Comparison of ENCODE assay signal across 12 cellular contexts in genomic region chr18:56245856-56246575, GRCh38.
DNase-seq lines count a peak whose midpoint lies in the region; TF ChIP-seq lines count a peak whose summit lies in the region.
"Had no signal": no experiment of that assay in that cellular context is flagged by ENCODE, and none has a peak within 500 bp of the region (broad histone marks: within the 10 kb centered on the region; RNA-seq: fewer than 3 reads in every experiment).

No MANE protein-coding gene starts in this region.

- peak overlapping the region; percentile 20; the same call in 1 of the 2 replicates for H3K9ac ChIP-seq in GM23248

- peaks cover 13% of the 10 kb centered on the region for H3K4me1 ChIP-seq in GM23248 (ENCODE audit: insufficient read depth)

- no peaks in the 10 kb centered on the region for H3K79me2 ChIP-seq in GM23248 (ENCODE audit: insufficient read depth)

- H3K36me3 ChIP-seq in GM23248 (ENCODE audit: low read depth): no peaks in the 10 kb centered on the region
- H3K36me3 ChIP-seq: sigmoid colon had no signal

- DNase-seq in GM23248 (peak; percentile 68), hepatic stellate cell (ENCODE audit: low spot score) (peak; percentile 5), stromal cell of bone marrow (ENCODE audit: low read depth) (peak; percentile 40), COR-L47 (lab: John Stamatoyannopoulos, UW) (no peak), GM20000 (ENCODE audit: low spot score) (no peak), ureter (ENCODE audit: low spot score) (no peak)
- DNase-seq: activated CD8-positive, alpha-beta memory T cell treated with anti-CD3 and anti-CD28 coated beads, Interleukin-2, amount 50 U/mL, for 48 hours; activated naive CD8-positive, alpha-beta T cell treated with anti-CD3 and anti-CD28 coated beads, Interleukin-2, amount 50 U/mL, for 24 hours; NCI-H1436; NCI-H82; sigmoid colon had no signal

- WGBS in GM23248 (ENCODE audit: low coverage in 1 of 2, low lambda C conversion rate in 2 of 2, missing lambda C conversion rate in 2 of 2), 2 experiments: 4 to 5% methylated on average over 5 of the region's 5 CpGs

- H3K4me3 ChIP-seq in GM23248: peak overlapping the region; percentile 11
- H3K4me3 ChIP-seq: sigmoid colon had no signal

- H3K4me2 ChIP-seq in GM23248 (ENCODE audit: unreplicated experiment): peak overlapping the region; percentile 46

- H3K27ac ChIP-seq in GM23248 (peak overlapping the region; percentile 46), VCaP (peak overlapping the region; percentile 4; the same call in 1 of the 2 replicates)

- H3F3A ChIP-seq in GM23248 (ENCODE audit: insufficient read depth): 0 out of 2 replicates have a peak, but pooled peaks cover 12% of the 10 kb centered on the region

- no peaks in the 10 kb centered on the region for H3K27me3 ChIP-seq in GM23248 (replicated peaks; ENCODE audit: insufficient read depth)
- H3K27me3 ChIP-seq: sigmoid colon had no signal

- peak overlapping the region; percentile 19; the same call in 1 of the 2 replicates for H2AFZ ChIP-seq in GM23248

- H4K20me1 ChIP-seq in GM23248 (ENCODE audit: insufficient read depth): no peaks in the 10 kb centered on the region

- no peaks in the 10 kb centered on the region for H3K9me3 ChIP-seq in GM23248 (ENCODE audit: low read depth)

- TF ChIP-seq CTCF in VCaP (conservative IDR thresholded peaks at IDR 0.05) (no peak), GM20000 (IDR thresholded peaks at IDR 0.05; ENCODE audit: extremely low read depth, missing control alignments) (no peak)

- H3K9me2 ChIP-seq in GM23248 (ENCODE audit: insufficient read depth): no peaks in the 10 kb centered on the region

- in situ Hi-C loops in GM23248 (cut with MboI): no loop called here

Comparison
In these comparisons a context has a peak if more than half of its experiments do, and no peak if none do; other contexts are left out.
1. DNase-seq: peak in GM23248 (single experiment), hepatic stellate cell (single experiment) and stromal cell of bone marrow (single experiment); none in COR-L47 (single experiment), GM20000 (single experiment) and ureter (single experiment).